ENCODE assay signal across 8 cellular contexts in genomic region chr1:193190096-193190744, GRCh38. TPM values are rescaled to one million over a fixed set of nuclear protein-coding genes. Genes with fewer than 3 reads are reported as not detected.
A peak's percentile ranks its signal among the peaks of the same experiment; 100 is the strongest.
DNase-seq lines count a peak whose midpoint lies in the region; ATAC-seq, FAIRE-seq and TF ChIP-seq lines count a peak whose summit lies in the region.
"Had no signal": no experiment of that assay in that cellular context is flagged by ENCODE, and none has a peak within 500 bp of the region (broad histone marks: within the 10 kb centered on the region; RNA-seq: fewer than 3 reads in every experiment).

No MANE protein-coding gene starts in this region.

- no peak for ATAC-seq in HG03354 (IDR thresholded peaks at IDR 0.05; ENCODE audit: poor library complexity, severe bottlenecking, unreplicated experiment)
- no peak for ATAC-seq in GM19467 (IDR thresholded peaks at IDR 0.05; ENCODE audit: unreplicated experiment)
- ATAC-seq: mucosa of descending colon had no signal

- peak; percentile 71 for FAIRE-seq in endometrium (lab: Jason Lieb, UNC)

- DNase-seq in LNCaP clone FGC (ENCODE audit: low read depth) (no peak), renal cortical epithelial cell (ENCODE audit: low read depth) (peak; percentile 46), islet precursor cell (no peak)
- DNase-seq: mucosa of descending colon had no signal

- peak; percentile 19 for TF ChIP-seq CTCF in GM12873 (IDR thresholded peaks at IDR 0.05; ENCODE audit: insufficient read depth, low read depth, low read length, missing control alignments)
- peak; percentile 55 for TF ChIP-seq CTCF in LNCaP clone FGC (IDR thresholded peaks at IDR 0.05; ENCODE audit: control insufficient read depth, extremely low read depth, insufficient read depth)

- H3K4me3 ChIP-seq in LNCaP clone FGC (ENCODE audit: low read depth, low read length): no peak overlapping the region
- H3K4me3 ChIP-seq: mucosa of descending colon had no signal

RNA-seq across cellular contexts. Expression of gene B3GALT2, which starts 3.8 kb away (rescaled TPM):
- not detected in 2 replicates for total RNA-seq in renal cortical epithelial cell
